ENCODE assay signal across 14 cellular contexts in the genomic region with DNA sequence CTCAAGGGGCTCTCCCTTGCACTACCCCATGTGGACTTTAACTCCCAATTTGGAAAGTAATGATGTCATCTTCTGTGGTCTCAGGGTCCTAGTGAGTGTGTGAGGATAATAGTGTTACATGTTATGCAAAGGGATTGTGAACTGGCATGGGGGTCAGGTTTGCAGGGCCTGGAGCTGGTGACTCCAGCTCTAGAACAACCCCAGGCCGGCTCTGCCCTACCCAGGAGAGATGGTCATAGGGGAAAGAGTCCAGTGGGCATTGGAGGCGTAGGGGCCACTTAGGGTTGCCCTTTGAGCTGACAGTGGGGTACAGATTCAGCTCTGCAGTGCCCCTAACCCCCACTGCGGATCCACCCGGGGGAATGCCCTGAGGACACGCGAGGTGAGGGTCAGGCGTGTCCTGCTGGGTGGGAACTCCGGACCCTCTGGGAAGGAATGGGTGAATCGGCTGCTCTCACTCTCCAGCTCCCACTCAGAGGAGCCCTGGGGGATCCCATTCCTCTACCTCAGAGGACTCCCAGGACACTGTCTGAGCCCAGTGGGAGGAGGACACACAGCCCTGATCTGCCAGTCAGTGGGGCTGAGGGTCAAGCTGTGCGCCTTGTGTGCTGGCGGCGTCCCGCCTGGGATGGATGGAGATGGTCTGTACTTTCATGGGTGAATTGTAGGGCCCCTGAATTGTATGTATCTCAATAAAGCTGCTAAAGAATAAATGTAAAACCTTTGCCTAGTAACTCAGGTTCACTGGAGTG. TPM values are rescaled to one million over a fixed set of nuclear protein-coding genes. Genes with fewer than 3 reads are reported as not detected.
DNase-seq lines count a peak whose midpoint lies in the region; ATAC-seq, FAIRE-seq and TF ChIP-seq lines count a peak whose summit lies in the region.
"Had no signal": no experiment of that assay in that cellular context is flagged by ENCODE, and none has a peak within 500 bp of the region (broad histone marks: within the 10 kb centered on the region; RNA-seq: fewer than 3 reads in every experiment).

No MANE protein-coding gene starts in this region.

- POLR2A ChIA-PET in activated CD4-positive, alpha-beta T cell treated with anti-CD3 and anti-CD28 coated beads, Interleukin-2, amount 10 ng/mL, durations not matched to agents 7 days and 5 days (lab: Charles Lee), result no interaction called here

- H3K9ac ChIP-seq in kidney (ENCODE audit: low read length in 2 of 2) (no peak overlapping the region), smooth muscle cell (ENCODE audit: low read depth) (no peak overlapping the region)

- H3K4me1 Mint-ChIP-seq in activated CD4-positive, alpha-beta T cell treated with anti-CD3 and anti-CD28 coated beads, Interleukin-2, amount 10 ng/mL, durations not matched to agents 7 days and 5 days, result peaks cover 38% of the 10 kb centered on the region

- H3K9me3 ChIP-seq in WERI-Rb-1 (ENCODE audit: severe bottlenecking) (no peaks in the 10 kb centered on the region), kidney (ENCODE audit: control insufficient read depth in 1 of 2, low read length in 2 of 2) (no peaks in the 10 kb centered on the region), smooth muscle cell (replicated peaks; ENCODE audit: low read depth) (no peaks in the 10 kb centered on the region)
- H3K9me3 ChIP-seq: body of pancreas, esophagus squamous epithelium, psoas muscle, vagina had no signal

- no peak overlapping the region for H3K27ac Mint-ChIP-seq in activated CD4-positive, alpha-beta T cell treated with anti-CD3 and anti-CD28 coated beads, Interleukin-2, amount 10 ng/mL, durations not matched to agents 7 days and 5 days

- H3K4me3 Mint-ChIP-seq in activated CD4-positive, alpha-beta T cell treated with anti-CD3 and anti-CD28 coated beads, Interleukin-2, amount 10 ng/mL, durations not matched to agents 7 days and 5 days, result no peak overlapping the region

- H3K9me3 Mint-ChIP-seq in activated CD4-positive, alpha-beta T cell treated with anti-CD3 and anti-CD28 coated beads, Interleukin-2, amount 10 ng/mL, durations not matched to agents 7 days and 5 days, result no peaks in the 10 kb centered on the region

- peaks cover 24% of the 10 kb centered on the region for H3K79me2 ChIP-seq in smooth muscle cell (ENCODE audit: low read depth)

- no peak overlapping the region for H3K4me3 ChIP-seq in WERI-Rb-1 (ENCODE audit: low read depth, low read length)
- no peak overlapping the region for H3K4me3 ChIP-seq in kidney (ENCODE audit: low read length in 2 of 2)
- no peak overlapping the region for H3K4me3 ChIP-seq in smooth muscle cell
- H3K4me3 ChIP-seq: body of pancreas had no signal

- no peak overlapping the region for H3K27ac ChIP-seq in WERI-Rb-1
- no peak overlapping the region for H3K27ac ChIP-seq in kidney (ENCODE audit: low read depth in 2 of 2, low read length in 2 of 2)
- no peak overlapping the region for H3K27ac ChIP-seq in smooth muscle cell (ENCODE audit: low read depth)
- H3K27ac ChIP-seq: psoas muscle had no signal

- no peak for FAIRE-seq in kidney (lab: Jason Lieb, UNC)

- H3K36me3 ChIP-seq in WERI-Rb-1 (no peaks in the 10 kb centered on the region), kidney (ENCODE audit: control insufficient read depth in 1 of 2, insufficient read depth in 2 of 2, low read length in 2 of 2) (no peaks in the 10 kb centered on the region), smooth muscle cell (ENCODE audit: low read depth) (no peaks in the 10 kb centered on the region)
- H3K36me3 ChIP-seq: esophagus squamous epithelium, vagina had no signal

- peak; percentile 1 for DNase-seq in activated CD4-positive, alpha-beta T cell treated with anti-CD3 and anti-CD28 coated beads for 48 hours
- DNase-seq in activated CD4-positive, alpha-beta T cell treated with anti-CD3 and anti-CD28 coated beads, Interleukin-2, amount 10 ng/mL, durations not matched to agents 7 days and 5 days, result no peak
- DNase-seq in WERI-Rb-1 (peak; percentile 8), kidney (peak; percentile 45), smooth muscle cell (lab: John Stamatoyannopoulos, UW; ENCODE audit: unreplicated experiment) (no peak), NOMO-1 treated with DMSO at 0.1 percent for 48 hours (lab: John Stamatoyannopoulos, UW; ENCODE audit: unreplicated experiment) (no peak), SK-N-DZ (ENCODE audit: low spot score) (no peak)
- DNase-seq: activated CD4-positive, alpha-beta T cell treated with anti-CD3 and anti-CD28 coated beads for 4 hours; esophagus squamous epithelium; NCI-H2171 treated with DMSO at 0.1 percent for 48 hours had no signal

- no peak overlapping the region for H2AFZ ChIP-seq in smooth muscle cell (ENCODE audit: low read depth)

- no peak for ATAC-seq in HG03039 (IDR thresholded peaks at IDR 0.05; ENCODE audit: unreplicated experiment)
- ATAC-seq: body of pancreas, psoas muscle had no signal

- H3K27me3 ChIP-seq in WERI-Rb-1 (ENCODE audit: insufficient read depth, low read depth, severe bottlenecking) (peaks cover 11% of the 10 kb centered on the region), smooth muscle cell (ENCODE audit: low read depth) (peaks cover 5% of the 10 kb centered on the region)

- peak overlapping the region; percentile 83 for H3K4me2 ChIP-seq in smooth muscle cell

- H3F3A ChIP-seq in smooth muscle cell (ENCODE audit: low read depth), result no peaks in the 10 kb centered on the region

- intact Hi-C loops in kidney (cut with DNase I), result no loop called here

- H4K20me1 ChIP-seq in smooth muscle cell (ENCODE audit: low read depth), result peaks cover 16% of the 10 kb centered on the region

- H3K36me3 Mint-ChIP-seq in activated CD4-positive, alpha-beta T cell treated with anti-CD3 and anti-CD28 coated beads, Interleukin-2, amount 10 ng/mL, durations not matched to agents 7 days and 5 days (ENCODE audit: low read depth), result no peaks in the 10 kb centered on the region

- CTCF ChIA-PET in activated CD4-positive, alpha-beta T cell treated with anti-CD3 and anti-CD28 coated beads, Interleukin-2, amount 10 ng/mL, durations not matched to agents 7 days and 5 days (lab: Charles Lee), result interaction anchor here (0.7 to 1.3 kb wide), 3 partner anchors 53 to 388 kb away, joined by 3 to 4 read pairs (median 3); no protein-coding TSS in a partner anchor

- TF ChIP-seq CTCF in WERI-Rb-1 (IDR thresholded peaks at IDR 0.05; ENCODE audit: low read depth, low read length) (no peak), kidney (IDR thresholded peaks at IDR 0.05; ENCODE audit: borderline replicate concordance, extremely low read depth, insufficient read depth) (no peak), smooth muscle cell (IDR thresholded peaks at IDR 0.05; ENCODE audit: borderline replicate concordance, insufficient read depth, poor library complexity, severe bottlenecking) (no peak)

- H3K4me1 ChIP-seq in kidney (ENCODE audit: control insufficient read depth in 1 of 2, insufficient read depth in 1 of 2, low read depth in 1 of 2, low read length in 2 of 2), result peaks cover 0 to 27% of the 10 kb centered on the region in 2 donors
- peaks cover 4% of the 10 kb centered on the region for H3K4me1 ChIP-seq in smooth muscle cell (ENCODE audit: low read depth)
- H3K4me1 ChIP-seq: psoas muscle had no signal

- H3K27me3 Mint-ChIP-seq in activated CD4-positive, alpha-beta T cell treated with anti-CD3 and anti-CD28 coated beads, Interleukin-2, amount 10 ng/mL, durations not matched to agents 7 days and 5 days, result peaks cover 56% of the 10 kb centered on the region

- WGBS in smooth muscle cell (ENCODE audit: low lambda C conversion rate), result 96% methylated on average over 13 of the region's 13 CpGs

RNA-seq across cellular contexts. Expression of gene NKD2, which starts 2.5 kb away (rescaled TPM):
- 1 to 10 TPM; 1.4 to 1.8 TPM for total RNA-seq in activated CD4-positive, alpha-beta T cell treated with anti-CD3 and anti-CD28 coated beads, Interleukin-2, amount 10 ng/mL, durations not matched to agents 7 days and 5 days
- 14.1 TPM for total RNA-seq in kidney
- 7.9 TPM for polyA plus RNA-seq in kidney (ENCODE audit: insufficient read depth, low read depth, low replicate concordance)
- total RNA-seq in smooth muscle cell, result 31.2 and 32.5 TPM in 2 replicates
- 105 and 122 TPM in 2 replicates for polyA plus RNA-seq in smooth muscle cell
- not detected in 2 replicates for polyA plus RNA-seq in SK-N-DZ (2014; cell fraction: cytosol; rRNA removed)
- polyA plus RNA-seq in SK-N-DZ (2014; cell fraction: nucleus; rRNA removed), result 0.24 and 0.30 TPM in 2 replicates

Comparison
In these comparisons a context has a peak if more than half of its experiments do, and no peak if none do; other contexts are left out.
1. DNase-seq: peak in activated CD4-positive, alpha-beta T cell treated with anti-CD3 and anti-CD28 coated beads for 48 hours (single experiment), WERI-Rb-1 (single experiment) and kidney (single experiment); none in activated CD4-positive, alpha-beta T cell treated with anti-CD3 and anti-CD28 coated beads, Interleukin-2, amount 10 ng/mL, durations not matched to agents 7 days and 5 days (single experiment), smooth muscle cell (single experiment), NOMO-1 treated with DMSO at 0.1 percent for 48 hours (single experiment) and SK-N-DZ (single experiment).